13 cellular contexts compared by ENCODE assay signal in the genomic region with DNA sequence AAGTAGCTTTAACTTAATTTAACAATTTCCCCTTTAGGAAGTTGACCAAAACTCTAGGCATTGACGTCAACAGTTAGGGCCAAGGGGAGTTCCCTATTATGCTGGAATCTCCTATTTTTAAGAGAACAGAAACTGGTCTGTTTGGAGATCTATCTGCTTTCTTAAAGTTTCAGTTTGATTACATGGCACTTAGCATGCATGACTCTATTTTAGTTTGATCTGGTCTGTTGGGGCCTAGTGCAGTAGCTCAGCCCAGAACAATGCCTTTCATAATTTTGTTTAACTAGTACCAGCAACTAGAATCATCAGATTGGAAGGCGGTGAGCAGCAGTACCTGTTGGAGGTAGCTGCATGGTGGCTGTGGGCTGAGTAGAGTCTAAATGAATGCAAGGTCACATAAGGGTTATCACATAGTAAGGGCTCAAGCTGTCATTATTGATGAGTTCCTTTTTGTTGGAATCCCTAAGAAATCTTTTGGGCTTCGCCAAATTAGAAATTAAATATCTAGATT.
DNase-seq lines count a peak whose midpoint lies in the region; ATAC-seq and TF ChIP-seq lines count a peak whose summit lies in the region.
"Had no signal": no experiment of that assay in that cellular context is flagged by ENCODE, and none has a peak within 500 bp of the region (broad histone marks: within the 10 kb centered on the region; RNA-seq: fewer than 3 reads in every experiment).

No MANE protein-coding gene starts in this region.

- H3K27ac Mint-ChIP-seq in activated B cell treated with CpG ODN at 0.5 μM for 24 hours, result peak overlapping the region; percentile 94

- H3K4me3 Mint-ChIP-seq in activated B cell treated with CpG ODN at 0.5 μM for 24 hours, result peak overlapping the region; percentile 70

- intact Hi-C loops in left ventricle myocardium superior (cut with micrococcal nuclease) (no loop called here), activated B cell treated with CpG ODN at 0.5 μM for 24 hours (cut with micrococcal nuclease) (loop anchor here (1.0 kb wide), 1 partner anchor 13 kb away; no protein-coding TSS in a partner anchor), sigmoid colon (cut with DNase I) (no loop called here)

- no peaks in the 10 kb centered on the region for H3K36me3 ChIP-seq in right atrium auricular region
- no peaks in the 10 kb centered on the region for H3K36me3 ChIP-seq in sigmoid colon
- H3K36me3 ChIP-seq in brain microvascular endothelial cell (replicated peaks), result no peaks in the 10 kb centered on the region
- H3K36me3 ChIP-seq: BLaER1 had no signal

- H3K27ac ChIP-seq in right atrium auricular region (peak overlapping the region in 1 of 2 donors; percentile 2), sigmoid colon (peak overlapping the region in 1 of 4 donors; percentile 39), brain microvascular endothelial cell (no peak overlapping the region)
- H3K27ac ChIP-seq: BLaER1, SK-N-MC had no signal

- in situ Hi-C loops in brain microvascular endothelial cell (cut with HindIII; ENCODE audit: low pct_ligation_motif_present, low sequenced_read_pairs), result no loop called here

- no peak for TF ChIP-seq EP300 in sigmoid colon (IDR thresholded peaks at IDR 0.05)

- TF ChIP-seq CTCF in right atrium auricular region (IDR thresholded peaks at IDR 0.05), result no peak
- no peak for TF ChIP-seq CTCF in activated B cell treated with CpG ODN at 0.5 μM for 24 hours (IDR thresholded peaks at IDR 0.05)
- TF ChIP-seq CTCF in sigmoid colon (IDR thresholded peaks at IDR 0.05), result no peak
- TF ChIP-seq CTCF in brain microvascular endothelial cell (IDR thresholded peaks at IDR 0.05; ENCODE audit: low read depth, low read length, missing control alignments), result no peak

- peaks cover 53% of the 10 kb centered on the region for H3K4me1 Mint-ChIP-seq in activated B cell treated with CpG ODN at 0.5 μM for 24 hours

- no peaks in the 10 kb centered on the region for H3K27me3 ChIP-seq in right atrium auricular region
- no peaks in the 10 kb centered on the region for H3K27me3 ChIP-seq in sigmoid colon
- H3K27me3 ChIP-seq in brain microvascular endothelial cell (replicated peaks), result no peaks in the 10 kb centered on the region
- H3K27me3 ChIP-seq: BLaER1 had no signal

- CTCF ChIA-PET in activated B cell treated with CpG ODN at 0.5 μM for 24 hours (lab: Charles Lee), result interaction anchor here (0.8 to 2.1 kb wide), 4 partner anchors 13 to 239 kb away, joined by 3 to 24 read pairs (median 8); no protein-coding TSS in a partner anchor

- no peak for TF ChIP-seq POLR2A in sigmoid colon (IDR thresholded peaks at IDR 0.05)

- WGBS in sigmoid colon, 2 donors, result 82 to 94% methylated on average over 3 of the region's 3 CpGs

- POLR2A ChIA-PET in activated B cell treated with CpG ODN at 0.5 μM for 24 hours (lab: Charles Lee), result interaction anchor here (0.5 to 1.9 kb wide), 7 partner anchors 12 to 239 kb away, joined by 3 to 18 read pairs (median 5); no protein-coding TSS in a partner anchor

- H3K9me3 ChIP-seq in right atrium auricular region (no peaks in the 10 kb centered on the region), sigmoid colon (no peaks in the 10 kb centered on the region)
- H3K9me3 ChIP-seq: BLaER1 had no signal

- ATAC-seq in left ventricle myocardium superior (peak; percentile 53), HG02870 (IDR thresholded peaks at IDR 0.05; ENCODE audit: unreplicated experiment) (peak; percentile 90), activated B cell treated with CpG ODN at 0.5 μM for 24 hours (ENCODE audit: low read depth) (peak; percentile 92)

- H3K36me3 Mint-ChIP-seq in activated B cell treated with CpG ODN at 0.5 μM for 24 hours (ENCODE audit: low read depth), result no peaks in the 10 kb centered on the region

- DNase-seq in left ventricle myocardium superior (no peak), right atrium auricular region (ENCODE audit: low spot score) (no peak), activated B cell treated with CpG ODN at 0.5 μM for 24 hours (no peak), sigmoid colon (no peak), GM19240 (ENCODE audit: insufficient read length, low spot score) (no peak), brain microvascular endothelial cell (no peak)
- no peak for DNase-seq in stimulated activated naive CD4-positive, alpha-beta T cell (lab: John Stamatoyannopoulos, UW)
- DNase-seq: activated gamma-delta T cell treated with Interleukin-2 at 50 U/mL for 16 hours, MV-4-11, substantia nigra had no signal

- no peak overlapping the region for H3K4me3 ChIP-seq in right atrium auricular region
- no peak overlapping the region for H3K4me3 ChIP-seq in sigmoid colon
- no peak overlapping the region for H3K4me3 ChIP-seq in brain microvascular endothelial cell (ENCODE audit: low read depth, low read length)
- H3K4me3 ChIP-seq: BLaER1, SK-N-MC had no signal

- no peaks in the 10 kb centered on the region for H3K9me3 Mint-ChIP-seq in activated B cell treated with CpG ODN at 0.5 μM for 24 hours

- H3K4me1 ChIP-seq in right atrium auricular region (no peaks in the 10 kb centered on the region), sigmoid colon (no peaks in the 10 kb centered on the region)

- H3K27me3 Mint-ChIP-seq in activated B cell treated with CpG ODN at 0.5 μM for 24 hours, result no peaks in the 10 kb centered on the region
